ENCODE assay signal across 2 cellular contexts in genomic region chr7:2358968-2359527, GRCh38.
TF ChIP-seq lines count a peak whose summit lies in the region.

No MANE protein-coding gene starts in this region.

TF ChIP-seq in IMR-90, 13 proteins besides CTCF, POLR2A, EP300 and RAD21 (continued from another document):
- TF ChIP-seq CEBPB (IDR thresholded peaks at IDR 0.05; ENCODE audit: low read depth, low read length): no peak
- no peak for TF ChIP-seq SMC3 (IDR thresholded peaks at IDR 0.05; ENCODE audit: low read depth, low read length)
- TF ChIP-seq CHD1 (IDR thresholded peaks at IDR 0.05; ENCODE audit: low read depth, low read length): no peak
- TF ChIP-seq MAFK (IDR thresholded peaks at IDR 0.05; ENCODE audit: low read depth, low read length): no peak

TF ChIP-seq in WTC11, 78 proteins besides CTCF, POLR2A, EP300 and RAD21 (continued from another document):
- TF ChIP-seq CREB1 (CRISPR knock-in tag; IDR thresholded peaks at IDR 0.05) (no peak), CREM (CRISPR knock-in tag; IDR thresholded peaks at IDR 0.05) (no peak)
